ENCODE assay signal across 1 cellular context in genomic region chr3:71095511-71096305, GRCh38.
TF ChIP-seq lines count a peak whose summit lies in the region.

No MANE protein-coding gene starts in this region.

TF ChIP-seq in IMR-90, 13 proteins besides CTCF, POLR2A, EP300 and RAD21 (continued from another document):
- TF ChIP-seq CEBPB (IDR thresholded peaks at IDR 0.05; ENCODE audit: low read depth, low read length), result peak; percentile 71
